8 cellular contexts compared by ENCODE assay signal in the genomic region with DNA sequence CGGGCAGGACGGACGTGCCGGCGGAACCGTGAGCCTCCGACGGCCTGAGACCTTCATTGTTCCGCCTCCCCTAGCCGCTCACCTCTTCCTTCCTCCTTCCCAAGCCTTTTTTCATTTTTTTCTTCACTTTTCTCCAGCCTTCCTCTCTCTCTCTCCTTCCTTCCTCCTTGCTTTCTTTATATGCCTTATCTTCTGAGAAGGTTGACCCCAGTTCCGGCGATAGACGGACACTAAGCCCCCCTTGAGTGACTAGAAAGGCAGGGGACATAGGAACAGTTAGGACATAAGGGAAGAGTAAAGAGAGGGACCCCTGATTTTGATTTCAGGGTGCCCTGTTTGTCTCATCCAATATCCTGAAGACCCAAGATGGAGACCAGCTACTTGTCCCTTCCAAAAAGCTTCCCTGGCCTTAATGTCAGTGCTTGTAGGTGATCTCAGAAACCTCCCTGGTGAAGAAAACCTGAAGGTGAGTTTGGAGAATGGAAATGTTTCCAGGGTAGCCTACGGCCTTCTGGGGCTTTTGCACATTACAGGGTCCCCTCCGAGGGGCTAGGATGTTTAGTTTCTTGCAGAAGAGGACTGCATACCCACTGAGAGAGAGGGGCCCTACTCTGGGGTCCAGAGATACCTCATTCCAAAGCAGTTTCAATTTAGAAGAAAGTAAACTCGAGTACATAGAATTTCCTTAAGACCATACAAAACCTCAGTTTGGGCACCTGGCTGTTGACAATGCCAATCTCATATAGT. TPM values are rescaled to one million over a fixed set of nuclear protein-coding genes. Genes with fewer than 3 reads are reported as not detected.
DNase-seq lines count a peak whose midpoint lies in the region; ATAC-seq and TF ChIP-seq lines count a peak whose summit lies in the region.

No MANE protein-coding gene starts in this region.

- no peak for DNase-seq in AG10803 (ENCODE audit: low read depth)
- DNase-seq in mammary epithelial cell = no peak
- DNase-seq in kidney tubule cell (ENCODE audit: low spot score) = no peak
- no peak for DNase-seq in amniotic stem cell (lab: John Stamatoyannopoulos, UW)

- peaks cover 10% of the 10 kb centered on the region for H3K36me3 ChIP-seq in HUES64 (ENCODE audit: insufficient read depth, low read length)
- peaks cover 3% of the 10 kb centered on the region for H3K36me3 ChIP-seq in mammary epithelial cell (ENCODE audit: insufficient read depth, low read length)
- H3K36me3 ChIP-seq in mucosa of rectum (ENCODE audit: control insufficient read depth in 2 of 2, insufficient read depth in 2 of 2, low read length in 2 of 2) = no peaks in the 10 kb centered on the region

- intact Hi-C loops in mammary epithelial cell (cut with micrococcal nuclease) = loop anchor here (1.0 to 2.0 kb wide), 4 partner anchors 15 to 427 kb away; no protein-coding TSS in a partner anchor

- H3K4me1 ChIP-seq in HUES64 (ENCODE audit: insufficient read depth, low read length) (peaks cover 25% of the 10 kb centered on the region), mammary epithelial cell (ENCODE audit: insufficient read depth, low read length) (peaks cover 43% of the 10 kb centered on the region), mucosa of rectum (ENCODE audit: control insufficient read depth in 2 of 2, insufficient read depth in 2 of 2, low read length in 2 of 2) (peaks cover 46 to 60% of the 10 kb centered on the region in 2 donors)

- 25% methylated on average over 16 of the region's 16 CpGs for WGBS in HUES64
- 28% methylated on average over 15 of the region's 16 CpGs for WGBS in mammary epithelial cell (ENCODE audit: low coverage, missing lambda C conversion rate)

- H3K4me3 ChIP-seq in AG10803 (ENCODE audit: low read length) (peak overlapping the region; percentile 100), HUES64 (ENCODE audit: low read length) (peak overlapping the region; percentile 85), mammary epithelial cell (replicated peaks in 1 of 3; ENCODE audit: insufficient read depth in 1 of 3, low read depth in 2 of 3, low read length in 3 of 3) (peak overlapping the region; percentile 62 to 80 (median 72)), mucosa of rectum (ENCODE audit: low read length in 2 of 2) (peak overlapping the region; percentile 94 to 98)

- no peaks in the 10 kb centered on the region for H4K20me1 ChIP-seq in mammary epithelial cell (ENCODE audit: insufficient read depth, low read length)

- peak overlapping the region; percentile 47 for H2AFZ ChIP-seq in mammary epithelial cell (ENCODE audit: low read depth, low read length)

- no peak for ATAC-seq in GM18861 (IDR thresholded peaks at IDR 0.05; ENCODE audit: unreplicated experiment)
- no peak for ATAC-seq in HG02885 (IDR thresholded peaks at IDR 0.05; ENCODE audit: poor library complexity, unreplicated experiment)

- H3K27me3 ChIP-seq in HUES64 (ENCODE audit: insufficient read depth, low read length) = peaks cover 29% of the 10 kb centered on the region
- H3K27me3 ChIP-seq in mammary epithelial cell (ENCODE audit: insufficient read depth, low read length) = no peaks in the 10 kb centered on the region
- peaks cover 0 to 4% of the 10 kb centered on the region in 2 donors for H3K27me3 ChIP-seq in mucosa of rectum (ENCODE audit: control insufficient read depth in 2 of 2, insufficient read depth in 2 of 2, low read length in 2 of 2)

- peaks cover 26% of the 10 kb centered on the region for H3K79me2 ChIP-seq in mammary epithelial cell (ENCODE audit: insufficient read depth, low read length)

- CTCF ChIA-PET in mammary epithelial cell (lab: Charles Lee; ENCODE audit: low non-redundant PET) = interaction anchor here (0.6 to 1.9 kb wide), 4 partner anchors 15 to 236 kb away, joined by 3 to 14 read pairs (median 4); no protein-coding TSS in a partner anchor

- dilution Hi-C loops in mammary epithelial cell (cut with HindIII; ENCODE audit: low sequenced_read_pairs) = no loop called here

- in situ Hi-C loops in mammary epithelial cell (cut with MboI; ENCODE audit: low sequenced_read_pairs in 2 of 2) = loop anchor here (10.0 to 25.0 kb wide), 5 partner anchors 104 to 696 kb away; no protein-coding TSS in a partner anchor

- H3K27ac ChIP-seq in HUES64 (ENCODE audit: low read depth, low read length) (peak overlapping the region; percentile 89), mammary epithelial cell (ENCODE audit: insufficient read depth, low read depth, low read length) (peak overlapping the region; percentile 54), mucosa of rectum (ENCODE audit: low read depth in 2 of 2, low read length in 2 of 2) (peak overlapping the region; percentile 80 to 98)

- BruUV-seq in mammary epithelial cell (replicated peaks; lab: Mats Ljungman, UMichigan) = no TSS peak

- H3K9me3 ChIP-seq in HUES64 (ENCODE audit: insufficient read depth, low read depth, low read length) = 0 out of 2 replicates have a peak, but pooled peaks cover 3% of the 10 kb centered on the region
- H3K9me3 ChIP-seq in mammary epithelial cell (replicated peaks; ENCODE audit: insufficient read depth, low read length) = no peaks in the 10 kb centered on the region
- H3K9me3 ChIP-seq in mucosa of rectum (ENCODE audit: control insufficient read depth in 2 of 2, low read length in 2 of 2) = no peaks in the 10 kb centered on the region

- TF ChIP-seq CTCF in AG10803 (conservative IDR thresholded peaks at IDR 0.05; ENCODE audit: low read length) (no peak), mammary epithelial cell (conservative IDR thresholded peaks at IDR 0.05 in 1 of 2, IDR thresholded peaks at IDR 0.05 in 1 of 2; ENCODE audit: extremely low read depth in 1 of 2, insufficient read depth in 1 of 2, low read depth in 1 of 2, low read length in 2 of 2) (no peak)

- H3K9ac ChIP-seq in HUES64 (ENCODE audit: low read depth, low read length) (peak overlapping the region; percentile 78), mammary epithelial cell (ENCODE audit: insufficient read depth, low read length) (peak overlapping the region; percentile 46), mucosa of rectum (ENCODE audit: low read depth in 1 of 2, low read length in 2 of 2) (peak overlapping the region; percentile 74 to 93)

- peak overlapping the region; percentile 100 for H3K4me2 ChIP-seq in mammary epithelial cell (ENCODE audit: insufficient read depth, low read depth, low read length)

RNA-seq across cellular contexts. Expression of a gene that starts 3.5 kb away (rescaled TPM):
- polyA plus RNA-seq in HUES64 (2013, experiment 1 of 2) = 69.4 TPM
- 45.3 TPM for polyA plus RNA-seq in HUES64 (2013, experiment 2 of 2)
- total RNA-seq in mammary epithelial cell = 100 to 1,000 TPM in 1 of 2 donors, 10 to 100 TPM in 1; 74.6 to 231 TPM
- 48.9 TPM for polyA plus RNA-seq in mammary epithelial cell
- polyA minus RNA-seq in mammary epithelial cell = 28.9 TPM

RNA-seq across cellular contexts. Expression of a gene that starts 14.4 kb away (rescaled TPM):
- 17.3 TPM for polyA plus RNA-seq in HUES64 (2013, experiment 1 of 2)
- polyA plus RNA-seq in HUES64 (2013, experiment 2 of 2) = 19.6 TPM
- total RNA-seq in mammary epithelial cell = 10 to 100 TPM; 32.0 to 32.7 TPM
- polyA plus RNA-seq in mammary epithelial cell = 19.1 TPM
- 61.2 TPM for polyA minus RNA-seq in mammary epithelial cell
